ENCODE assay signal across 17 cellular contexts in genomic region chr16:57569306-57569946, GRCh38. TPM values are rescaled to one million over a fixed set of nuclear protein-coding genes. Genes with fewer than 3 reads are reported as not detected.
A peak's percentile ranks its signal among the peaks of the same experiment; 100 is the strongest.
DNase-seq lines count a peak whose midpoint lies in the region; FAIRE-seq and TF ChIP-seq lines count a peak whose summit lies in the region.
"Had no signal": no experiment of that assay in that cellular context is flagged by ENCODE, and none has a peak within 500 bp of the region (broad histone marks: within the 10 kb centered on the region; RNA-seq: fewer than 3 reads in every experiment).

No MANE protein-coding gene starts in this region.

- H3K4me3 Mint-ChIP-seq in CD14-positive monocyte (peak overlapping the region in 1 of 2 donors; percentile 17), neural progenitor cell (peak overlapping the region; percentile 55)

- FAIRE-seq in GM12891 (lab: Jason Lieb, UNC) (peak; percentile 79), H1 (lab: Jason Lieb, UNC) (no peak)

- H2BK120ac ChIP-seq in H1 (replicated peaks; ENCODE audit: low read depth, low read length), result no peak overlapping the region

- H3K79me2 ChIP-seq in H1 (ENCODE audit: control insufficient read depth in 1 of 2, insufficient read depth in 2 of 2, low read length in 2 of 2), result no peaks in the 10 kb centered on the region
- H3K79me2 ChIP-seq in neural progenitor cell (ENCODE audit: low read depth), result no peaks in the 10 kb centered on the region
- no peaks in the 10 kb centered on the region for H3K79me2 ChIP-seq in MM.1S (ENCODE audit: low read length)

- H3K9me2 ChIP-seq in MM.1S (replicated peaks; ENCODE audit: insufficient read depth, low read length), result no peaks in the 10 kb centered on the region

- H3K36me3 Mint-ChIP-seq in CD14-positive monocyte (peaks cover 26 to 36% of the 10 kb centered on the region in 2 donors), neural progenitor cell (peaks cover 3% of the 10 kb centered on the region)

- no peak for DNase-seq in CD14-positive monocyte (ENCODE audit: low spot score)
- no peak for DNase-seq in GM12891 (ENCODE audit: insufficient read length, low spot score)
- DNase-seq in H1 (ENCODE audit: low read depth in 1 of 2, low spot score in 2 of 2), result no peak
- no peak for DNase-seq in neural progenitor cell (ENCODE audit: low spot score)
- no peak for DNase-seq in NCI-H1092 treated with DMSO at 0.1 percent for 48 hours (lab: John Stamatoyannopoulos, UW)
- no peak for DNase-seq in adrenal gland
- DNase-seq in MM.1S, result no peak
- DNase-seq: Calu3, DMS53, H7, MV-4-11, NCI-H1417 treated with DMSO at 0.1 percent for 48 hours, NCI-H2029, NCI-H510A treated with DMSO at 0.1 percent for 48 hours had no signal

- WGBS in H1 (ENCODE audit: extremely low coverage in 1 of 2, insufficient coverage in 1 of 2, insufficient read length in 1 of 2, insufficient replicate concordance in 2 of 2, low coverage in 1 of 2, low lambda C conversion rate in 2 of 2, missing lambda C conversion rate in 1 of 2), 2 experiments, result 85 to 100% methylated on average over 5 to 7 of the region's 7 CpGs
- 82 to 88% (median 87%) methylated on average over 7 of the region's 7 CpGs for WGBS in adrenal gland, 4 donors

- H4K20me1 ChIP-seq in H1 (replicated peaks in 1 of 2; ENCODE audit: control insufficient read depth in 1 of 2, insufficient read depth in 2 of 2, low read length in 2 of 2) (peaks cover 0 to 8% of the 10 kb centered on the region in 2 experiments), neural progenitor cell (ENCODE audit: low read depth) (no peaks in the 10 kb centered on the region), MM.1S (ENCODE audit: insufficient read depth, low read length) (no peaks in the 10 kb centered on the region)

- H3K27ac Mint-ChIP-seq in CD14-positive monocyte (no peak overlapping the region), neural progenitor cell (peak overlapping the region; percentile 17)

- no peak overlapping the region for H4K5ac ChIP-seq in H1 (ENCODE audit: insufficient read length, low read depth, low read length)

- H3K79me1 ChIP-seq in H1 (ENCODE audit: low read depth, low read length), result no peaks in the 10 kb centered on the region

- H4K8ac ChIP-seq in H1 (ENCODE audit: extremely low read depth, insufficient read depth, low read length), result no peak overlapping the region

- H3K4me3 ChIP-seq in H1 (ENCODE audit: extremely low read depth in 1 of 4, insufficient read depth in 2 of 4, low read depth in 3 of 4, low read length in 4 of 4) (no peak overlapping the region), neural progenitor cell (no peak overlapping the region), adrenal gland (no peak overlapping the region), MM.1S (ENCODE audit: low read length) (no peak overlapping the region)

- CTCF ChIA-PET in H1 (lab: Charles Lee; ENCODE audit: partially characterized antibody), result interaction anchor here (3.7 kb wide), 1 partner anchor 80 kb away, joined by 15 read pairs; no protein-coding TSS in a partner anchor

- POLR2A ChIA-PET in H1 (lab: Charles Lee; ENCODE audit: partially characterized antibody), result no interaction called here

- H3K23ac ChIP-seq in H1 (ENCODE audit: insufficient read length), result no peak overlapping the region

- H3K27ac ChIP-seq in H1 (ENCODE audit: low read depth, low read length) (no peak overlapping the region), neural progenitor cell (no peak overlapping the region), adrenal gland (no peak overlapping the region), MM.1S (ENCODE audit: low read length) (no peak overlapping the region)
- H3K27ac ChIP-seq: C4-2B, HL-60 had no signal

- peaks cover 2 to 16% (median 6%) of the 10 kb centered on the region in 7 donors for H3K9me3 Mint-ChIP-seq in CD14-positive monocyte
- peaks cover 11% of the 10 kb centered on the region for H3K9me3 Mint-ChIP-seq in neural progenitor cell

- no peak for TF ChIP-seq RAD21 in H1 (IDR thresholded peaks at IDR 0.05 in 1 of 2, conservative IDR thresholded peaks at IDR 0.05 in 1 of 2; ENCODE audit: low read depth in 2 of 2, low read length in 2 of 2)

- H3K4me1 ChIP-seq in H1 (replicated peaks in 1 of 4; ENCODE audit: control insufficient read depth in 3 of 4, insufficient read depth in 4 of 4, low read length in 3 of 4) (no peaks in the 10 kb centered on the region), neural progenitor cell (no peaks in the 10 kb centered on the region), adrenal gland (replicated peaks in 1 of 2) (no peaks in the 10 kb centered on the region), MM.1S (ENCODE audit: low read length) (no peaks in the 10 kb centered on the region)

- H3K9ac ChIP-seq in H1 (replicated peaks in 1 of 4; ENCODE audit: extremely low read depth in 1 of 4, low read depth in 3 of 4, low read length in 3 of 4), result no peak overlapping the region
- no peak overlapping the region for H3K9ac ChIP-seq in neural progenitor cell
- H3K9ac ChIP-seq in MM.1S (ENCODE audit: low read length), result no peak overlapping the region

- H3K14ac ChIP-seq in H1 (ENCODE audit: insufficient read length), result no peak overlapping the region

- TF ChIP-seq EP300 in H1 (IDR thresholded peaks at IDR 0.05; ENCODE audit: borderline replicate concordance in 1 of 2, low read depth in 2 of 2, low read length in 2 of 2), result no peak

- H2BK20ac ChIP-seq in H1 (ENCODE audit: low read length), result no peak overlapping the region

- H3K4me2 ChIP-seq in H1 (ENCODE audit: insufficient read depth in 1 of 2, low read depth in 2 of 2, low read length in 2 of 2) (no peak overlapping the region), neural progenitor cell (no peak overlapping the region), MM.1S (ENCODE audit: low read depth, low read length) (no peak overlapping the region)

- no peak overlapping the region for H2BK15ac ChIP-seq in H1 (ENCODE audit: low read length)

- peak overlapping the region; percentile 60; the same call in 1 of the 2 replicates for H2AK5ac ChIP-seq in H1 (ENCODE audit: low read depth, low read length)

- H3K56ac ChIP-seq in H1 (replicated peaks; ENCODE audit: insufficient read length, low read depth, low read length), result no peak overlapping the region

- H4K91ac ChIP-seq in H1 (replicated peaks; ENCODE audit: insufficient read length, low read length), result no peak overlapping the region

- H3K9me3 ChIP-seq in H1 (ENCODE audit: insufficient read depth in 2 of 2, low read depth in 1 of 2, low read length in 1 of 2), result no peaks in the 10 kb centered on the region; a peak in 1 of 4 replicates
- H3K9me3 ChIP-seq in neural progenitor cell (ENCODE audit: low read depth), result no peaks in the 10 kb centered on the region
- H3K9me3 ChIP-seq in adrenal gland (replicated peaks in 1 of 3), result no peaks in the 10 kb centered on the region
- no peaks in the 10 kb centered on the region for H3K9me3 ChIP-seq in MM.1S (replicated peaks; ENCODE audit: insufficient read depth, low read length)

- intact Hi-C loops in CD14-positive monocyte (cut with micrococcal nuclease) (no loop called here), adrenal gland (cut with DNase I) (no loop called here)

- H3K27me3 ChIP-seq in H1 (replicated peaks in 1 of 4; ENCODE audit: control insufficient read depth in 3 of 4, extremely low read depth in 1 of 4, insufficient read depth in 3 of 4, low read length in 3 of 4) (no peaks in the 10 kb centered on the region; a peak in 1 of 7 replicates), neural progenitor cell (no peaks in the 10 kb centered on the region), adrenal gland (no peaks in the 10 kb centered on the region), MM.1S (replicated peaks; ENCODE audit: insufficient read depth, low read length) (no peaks in the 10 kb centered on the region)

- H2BK12ac ChIP-seq in H1 (ENCODE audit: low read depth, low read length), result no peak overlapping the region; the same call in 1 of the 2 replicates

- no peak overlapping the region for H3K4ac ChIP-seq in H1 (replicated peaks; ENCODE audit: insufficient read length, low read depth, low read length)

- H3K36me3 ChIP-seq in H1 (ENCODE audit: control insufficient read depth in 2 of 4, insufficient read depth in 4 of 4, low read length in 3 of 4) (peaks cover 0 to 23% (median 11%) of the 10 kb centered on the region in 4 experiments; a peak in 4 of 8 replicates), neural progenitor cell (no peaks in the 10 kb centered on the region), adrenal gland (replicated peaks in 1 of 2) (no peaks in the 10 kb centered on the region), MM.1S (replicated peaks; ENCODE audit: insufficient read depth, low read length) (no peaks in the 10 kb centered on the region; the same call in 1 of the 2 replicates)

- no peak overlapping the region for H2BK5ac ChIP-seq in H1 (ENCODE audit: low read depth, low read length)

- peaks cover 19% of the 10 kb centered on the region; the same call in 1 of the 2 replicates for H3K23me2 ChIP-seq in H1 (ENCODE audit: low read depth, low read length)

- no peak overlapping the region for H2AFZ ChIP-seq in H1 (ENCODE audit: low read length)
- no peak overlapping the region for H2AFZ ChIP-seq in neural progenitor cell (replicated peaks)
- no peak overlapping the region for H2AFZ ChIP-seq in MM.1S (ENCODE audit: low read length)

- H3K27me3 Mint-ChIP-seq in CD14-positive monocyte (ENCODE audit: low read depth in 3 of 3) (peaks cover 8 to 27% (median 19%) of the 10 kb centered on the region in 3 donors), neural progenitor cell (ENCODE audit: insufficient read depth, low read depth) (peaks cover 30% of the 10 kb centered on the region)

- TF ChIP-seq CTCF in CD14-positive monocyte (IDR thresholded peaks at IDR 0.05) (peak; percentile 2), H1 (IDR thresholded peaks at IDR 0.05; ENCODE audit: control extremely low read depth in 1 of 3, insufficient read depth in 1 of 3, low read depth in 1 of 3, low read length in 3 of 3) (no peak), neural progenitor cell (IDR thresholded peaks at IDR 0.05) (no peak), adrenal gland (IDR thresholded peaks at IDR 0.05) (no peak), MM.1S (IDR thresholded peaks at IDR 0.05; ENCODE audit: low read length) (no peak)

- H3K18ac ChIP-seq in H1 (ENCODE audit: extremely low read depth, low read length), result no peak overlapping the region

- H3K4me1 Mint-ChIP-seq in CD14-positive monocyte (peaks cover 2% of the 10 kb centered on the region), neural progenitor cell (peaks cover 4% of the 10 kb centered on the region)

- H3F3A ChIP-seq in neural progenitor cell (ENCODE audit: low read depth) (no peaks in the 10 kb centered on the region), MM.1S (ENCODE audit: insufficient read depth, low read length) (no peaks in the 10 kb centered on the region)

- TF ChIP-seq POLR2A in GM12891 (IDR thresholded peaks at IDR 0.05; ENCODE audit: low read depth, low read length) (no peak), H1 (IDR thresholded peaks at IDR 0.05; ENCODE audit: control extremely low read depth in 1 of 2, low read depth in 2 of 2, low read length in 2 of 2) (no peak), adrenal gland (IDR thresholded peaks at IDR 0.05) (no peak)

RNA-seq across cellular contexts. Expression of gene ADGRG5, which starts 27.0 kb away (rescaled TPM):
- polyA plus RNA-seq in CD14-positive monocyte, result 1 to 10 TPM in 1 of 2 donors, under 1 TPM in 1; 0.97 to 1.2 TPM
- polyA plus RNA-seq in GM12891 (2012; ENCODE audit: low read depth, missing spikeins), result 58.0 TPM
- total RNA-seq in H1 (2021; fragmentation: NEBNext Ultra II Directional; extraction: Animal tissue kit (Norgen Biotek cat#: 25700)), result 8.6 and 10.5 TPM in 2 replicates
- 14.8 and 16.5 TPM in 2 replicates for polyA plus RNA-seq in H1 (2011; rRNA removed)
- polyA plus RNA-seq in H1 (2011; cell fraction: cytosol; rRNA removed), result 6.7 TPM
- 17.8 TPM for polyA plus RNA-seq in H1 (2011; cell fraction: nucleus; rRNA removed)
- 7.0 to 10.8 TPM (median 8.9 TPM) in 4 replicates for polyA plus RNA-seq in H1 (2012, experiment 1 of 2)
- 10.2 TPM for polyA plus RNA-seq in H1 (2012, experiment 2 of 2)
- polyA plus RNA-seq in H1 (2013, experiment 1 of 2), result 5.0 TPM
- 5.4 TPM for polyA plus RNA-seq in H1 (2013, experiment 2 of 2)
- 9.6 and 11.4 TPM in 2 replicates for polyA minus RNA-seq in H1 (2011; rRNA and poly(A)+ RNA removed)
- polyA minus RNA-seq in H1 (2011; cell fraction: cytosol; rRNA and poly(A)+ RNA removed), result 5.7 TPM
- 5.4 TPM for polyA minus RNA-seq in H1 (2011; cell fraction: nucleus; rRNA and poly(A)+ RNA removed)
- 2.2 and 3.1 TPM in 2 replicates for total RNA-seq in neural progenitor cell (ENCODE audit: low replicate concordance)
- under 1 TPM in 5 of 8 donors, not detected in 3; 0.14 to 0.54 (median 0.19) TPM for total RNA-seq in adrenal gland
- polyA plus RNA-seq in adrenal gland, result under 1 TPM; 0.22 to 0.48 (median 0.24) TPM
- total RNA-seq: SK-MEL-5 had no signal

RNA-seq across cellular contexts. Expression of gene CCDC102A, which starts 33.1 kb away (rescaled TPM):
- polyA plus RNA-seq in CD14-positive monocyte (not detected), H1 (2011; rRNA removed) (7.5 and 10.5 TPM in 2 replicates), adrenal gland (1 to 10 TPM; 1.6 to 8.5 (median 3.8) TPM)
- polyA plus RNA-seq in GM12891 (2012; ENCODE audit: low read depth, missing spikeins), result 7.6 TPM
- 3.5 and 4.0 TPM in 2 replicates for total RNA-seq in H1 (2021; fragmentation: NEBNext Ultra II Directional; extraction: Animal tissue kit (Norgen Biotek cat#: 25700))
- 7.6 TPM for polyA plus RNA-seq in H1 (2011; cell fraction: cytosol; rRNA removed)
- 9.3 TPM for polyA plus RNA-seq in H1 (2011; cell fraction: nucleus; rRNA removed)
- polyA plus RNA-seq in H1 (2012, experiment 1 of 2), result 2.3 to 5.0 TPM (median 4.0 TPM) in 4 replicates
- polyA plus RNA-seq in H1 (2012, experiment 2 of 2), result 4.5 TPM
- 1.3 TPM for polyA plus RNA-seq in H1 (2013, experiment 1 of 2)
- polyA plus RNA-seq in H1 (2013, experiment 2 of 2), result 1.3 TPM
- polyA minus RNA-seq in H1 (2011; rRNA and poly(A)+ RNA removed), result 1.7 and 1.9 TPM in 2 replicates
- polyA minus RNA-seq in H1 (2011; cell fraction: cytosol; rRNA and poly(A)+ RNA removed), result 2.7 TPM
- polyA minus RNA-seq in H1 (2011; cell fraction: nucleus; rRNA and poly(A)+ RNA removed), result 2.6 TPM
- total RNA-seq in neural progenitor cell (ENCODE audit: low replicate concordance) (3.9 and 12.8 TPM in 2 replicates), adrenal gland (10 to 100 TPM in 4 of 8 donors, 1 to 10 TPM in 4; 2.2 to 23.6 (median 11.1) TPM)

RNA-seq across cellular contexts. Expression of gene ADGRG1, which starts 59.0 kb away (rescaled TPM):
- polyA plus RNA-seq in CD14-positive monocyte (under 1 TPM; 0.08 to 0.39 TPM), H1 (2011; rRNA removed) (2.6 and 2.9 TPM in 2 replicates), adrenal gland (10 to 100 TPM; 14.7 to 45.0 (median 19.8) TPM)
- 1.1 TPM for polyA plus RNA-seq in GM12891 (2012; ENCODE audit: low read depth, missing spikeins)
- total RNA-seq in H1 (2021; fragmentation: NEBNext Ultra II Directional; extraction: Animal tissue kit (Norgen Biotek cat#: 25700)), result 0.78 and 1.3 TPM in 2 replicates
- polyA plus RNA-seq in H1 (2011; cell fraction: cytosol; rRNA removed), result 1.3 TPM
- 1.6 TPM for polyA plus RNA-seq in H1 (2011; cell fraction: nucleus; rRNA removed)
- 0.99 to 2.2 TPM (median 1.4 TPM) in 4 replicates for polyA plus RNA-seq in H1 (2012, experiment 1 of 2)
- 1.4 TPM for polyA plus RNA-seq in H1 (2012, experiment 2 of 2)
- 2.8 TPM for polyA plus RNA-seq in H1 (2013, experiment 1 of 2)
- polyA plus RNA-seq in H1 (2013, experiment 2 of 2), result 3.7 TPM
- 1.2 and 1.7 TPM in 2 replicates for polyA minus RNA-seq in H1 (2011; rRNA and poly(A)+ RNA removed)
- polyA minus RNA-seq in H1 (2011; cell fraction: cytosol; rRNA and poly(A)+ RNA removed), result 0.81 TPM
- polyA minus RNA-seq in H1 (2011; cell fraction: nucleus; rRNA and poly(A)+ RNA removed), result 3.1 TPM
- total RNA-seq in neural progenitor cell (ENCODE audit: low replicate concordance) (8.0 and 17.5 TPM in 2 replicates), adrenal gland (10 to 100 TPM; 14.4 to 69.9 (median 44.5) TPM)
